Comparison of ENCODE assay signal across 30 cellular contexts in genomic region chr2:31366733-31367132, GRCh38. TPM values are rescaled to one million over a fixed set of nuclear protein-coding genes. Genes with fewer than 3 reads are reported as not detected.
"Had no signal": no experiment of that assay in that cellular context is flagged by ENCODE, and none has a peak within 500 bp of the region (broad histone marks: within the 10 kb centered on the region; RNA-seq: fewer than 3 reads in every experiment).

No MANE protein-coding gene starts in this region.

- H3K27me3 ChIP-seq: left lung, ovary, right atrium auricular region, right lobe of liver, suprapubic skin, tibial artery, upper lobe of right lung had no signal

- H3K4me1 Mint-ChIP-seq: immature natural killer cell, naive B cell, natural killer cell, nephron progenitor cell had no signal

- H3K27ac ChIP-seq: left lung, lower lobe of right lung, ovary, right atrium auricular region, right lobe of liver, suprapubic skin, thoracic aorta, tibial artery, upper lobe of right lung had no signal

- H3K9me3 ChIP-seq: left lung, lower lobe of right lung, ovary, right atrium auricular region, right lobe of liver, suprapubic skin, thoracic aorta, tibial artery, upper lobe of right lung had no signal

- H3K4me1 ChIP-seq: left lung, lower lobe of right lung, right atrium auricular region, right lobe of liver, suprapubic skin, tibial artery, upper lobe of right lung had no signal

- H3K27ac Mint-ChIP-seq: naive B cell; natural killer cell; nephron progenitor cell; stimulated activated naive CD8-positive, alpha-beta T cell treated with anti-CD3 and anti-CD28 coated beads, Interleukin-15, Interleukin-2, amounts not matched to agents 100 ng/mL and 50 ng/mL, for 24 hours had no signal

- H3K4me3 ChIP-seq: left lung, lower lobe of right lung, ovary, right atrium auricular region, right lobe of liver, smooth muscle cell, suprapubic skin, thoracic aorta, tibial artery, upper lobe of right lung had no signal

- H3K4me3 Mint-ChIP-seq: immature natural killer cell; naive B cell; natural killer cell; nephron progenitor cell; stimulated activated naive CD8-positive, alpha-beta T cell treated with anti-CD3 and anti-CD28 coated beads, Interleukin-15, Interleukin-2, amounts not matched to agents 100 ng/mL and 50 ng/mL, for 24 hours had no signal

- H3K36me3 ChIP-seq: left lung, lower lobe of right lung, ovary, right atrium auricular region, suprapubic skin, thoracic aorta, upper lobe of right lung had no signal

- H3K36me3 Mint-ChIP-seq: immature natural killer cell, naive B cell, natural killer cell had no signal

- H3K4me2 ChIP-seq: smooth muscle cell had no signal

- H3K9me3 Mint-ChIP-seq: immature natural killer cell; naive B cell; natural killer cell; nephron progenitor cell; stimulated activated naive CD8-positive, alpha-beta T cell treated with anti-CD3 and anti-CD28 coated beads, Interleukin-15, Interleukin-2, amounts not matched to agents 100 ng/mL and 50 ng/mL, for 24 hours had no signal

- H3K27me3 Mint-ChIP-seq: progenitor cell of endocrine pancreas; stimulated activated naive CD8-positive, alpha-beta T cell treated with anti-CD3 and anti-CD28 coated beads, Interleukin-15, Interleukin-2, amounts not matched to agents 100 ng/mL and 50 ng/mL, for 24 hours had no signal

- DNase-seq: hypothalamus; immature natural killer cell; kidney; left colon; left lung; lower lobe of right lung; mammary epithelial cell; mesenchymal stem cell; naive B cell; natural killer cell; nephron progenitor cell; ovary; right lobe of liver; stimulated activated CD4-positive, alpha-beta T cell treated with anti-CD3 and anti-CD28 coated beads, Interleukin-1b, Interleukin-23, amount 100 ng/mL, for 48 hours; stimulated activated CD4-positive, alpha-beta T cell treated with anti-CD3 and anti-CD28 coated beads, Interleukin-2, amount 100 ng/mL, for 48 hours; stimulated activated CD4-positive, alpha-beta T cell treated with anti-CD3 and anti-CD28 coated beads, Interleukin-4, amount 100 ng/mL, for 4 hours; stimulated activated CD8-positive, alpha-beta memory T cell treated with anti-CD3 and anti-CD28 coated beads, Interleukin-4, amount 100 ng/mL, for 48 hours; stimulated activated naive CD4-positive, alpha-beta T cell; tibial artery; trophoblast cell; upper lobe of right lung had no signal

RNA-seq across cellular contexts. Expression of gene XDH, which starts 47.8 kb away (rescaled TPM):
- total RNA-seq: natural killer cell, pulmonary artery endothelial cell, right atrium auricular region, skeletal muscle tissue, subcutaneous adipose tissue, thoracic aorta had no signal
- polyA plus RNA-seq: immature natural killer cell, ovary had no signal
